In genomic region chr2:156787517-156787916, GRCh38 we compare ENCODE assay signal across 24 cellular contexts.
DNase-seq lines count a peak whose midpoint lies in the region; ATAC-seq and TF ChIP-seq lines count a peak whose summit lies in the region.
"Had no signal": no experiment of that assay in that cellular context is flagged by ENCODE, and none has a peak within 500 bp of the region (broad histone marks: within the 10 kb centered on the region; RNA-seq: fewer than 3 reads in every experiment).

No MANE protein-coding gene starts in this region.

- H3K4me1 ChIP-seq in right atrium auricular region (no peaks in the 10 kb centered on the region), skeletal muscle tissue (ENCODE audit: control insufficient read depth in 3 of 3, insufficient read depth in 3 of 3, low read length in 3 of 3) (peaks cover 0 to 4% (median 0%) of the 10 kb centered on the region in 3 donors)

- ATAC-seq in Right ventricle myocardium superior (ENCODE audit: poor library complexity): peak; percentile 93
- ATAC-seq: K562 had no signal

- H3K36me3 ChIP-seq in right atrium auricular region (no peaks in the 10 kb centered on the region), skeletal muscle tissue (ENCODE audit: control insufficient read depth in 3 of 3, insufficient read depth in 3 of 3, low read length in 3 of 3) (no peaks in the 10 kb centered on the region)
- H3K36me3 ChIP-seq: BE2C had no signal

- H3K9me3 ChIP-seq in right atrium auricular region (no peaks in the 10 kb centered on the region), skeletal muscle tissue (ENCODE audit: control insufficient read depth in 3 of 3, low read length in 3 of 3) (no peaks in the 10 kb centered on the region)
- H3K9me3 ChIP-seq: BE2C had no signal

- H3K27me3 ChIP-seq in right atrium auricular region (no peaks in the 10 kb centered on the region), skeletal muscle tissue (ENCODE audit: control insufficient read depth in 3 of 3, insufficient read depth in 3 of 3, low read length in 3 of 3) (no peaks in the 10 kb centered on the region)
- H3K27me3 ChIP-seq: BE2C had no signal

- intact Hi-C loops in Right ventricle myocardium superior (cut with DNase I): loop anchor here (10.0 kb wide), 1 partner anchor 133 kb away; no protein-coding TSS in a partner anchor

- peak overlapping the region in 2 of 3 donors; percentile 34 to 47 for H3K9ac ChIP-seq in skeletal muscle tissue (ENCODE audit: low read depth in 1 of 3, low read length in 3 of 3)

- peak; percentile 8 for DNase-seq in DMS 273 (lab: John Stamatoyannopoulos, UW; ENCODE audit: unreplicated experiment)
- DNase-seq in DMS 273 treated with DMSO at 0.1 percent for 48 hours (lab: John Stamatoyannopoulos, UW): no peak
- DNase-seq in Right ventricle myocardium superior: no peak
- no peak for DNase-seq in right atrium auricular region (ENCODE audit: low spot score)
- no peak for DNase-seq in H4 (ENCODE audit: low spot score)
- DNase-seq in inferior parietal cortex (ENCODE audit: extremely low spot score): no peak
- DNase-seq: ACHN; BE2C; CD8-positive, alpha-beta memory T cell; DMS153; DND-41; Kasumi-1; MV-4-11; NCI-H1105; NCI-H1436 treated with DMSO at 0.1 percent for 48 hours; NCI-H187 treated with DMSO at 0.1 percent for 48 hours; NCI-H345; NCI-H510A treated with DMSO at 0.1 percent for 48 hours; PC-9; RPMI8226; SHP77 treated with DMSO at 0.1 percent for 48 hours had no signal

- H3K4me3 ChIP-seq in right atrium auricular region (no peak overlapping the region), skeletal muscle tissue (ENCODE audit: low read length in 3 of 3) (peak overlapping the region in 1 of 3 donors; percentile 35)
- H3K4me3 ChIP-seq: K562, PC-9 had no signal

- no peak for TF ChIP-seq CTCF in right atrium auricular region (IDR thresholded peaks at IDR 0.05)

- H3K27ac ChIP-seq in right atrium auricular region (peak overlapping the region; percentile 55 to 79), skeletal muscle tissue (ENCODE audit: low read depth, low read length) (peak overlapping the region; percentile 41)
- H3K27ac ChIP-seq: 22Rv1, PC-9 had no signal
